Comparison of ENCODE assay signal across 8 cellular contexts in genomic region chr2:159249955-159250723, GRCh38. TPM values are rescaled to one million over a fixed set of nuclear protein-coding genes. Genes with fewer than 3 reads are reported as not detected.
A peak's percentile ranks its signal among the peaks of the same experiment; 100 is the strongest.
DNase-seq lines count a peak whose midpoint lies in the region; ATAC-seq lines count a peak whose summit lies in the region.

No MANE protein-coding gene starts in this region.

- H3K4me3 Mint-ChIP-seq in activated naive CD8-positive, alpha-beta T cell treated with anti-CD3 and anti-CD28 coated beads for 36 hours: no peak overlapping the region

- H3K9ac ChIP-seq in GM23248: peak overlapping the region; percentile 52

- in situ Hi-C loops in GM23248 (cut with MboI): no loop called here

- peaks cover 22% of the 10 kb centered on the region for H3K36me3 Mint-ChIP-seq in activated naive CD8-positive, alpha-beta T cell treated with anti-CD3 and anti-CD28 coated beads for 36 hours

- peak overlapping the region; percentile 69 for H3K27ac ChIP-seq in GM23248

- no peaks in the 10 kb centered on the region for H4K20me1 ChIP-seq in GM23248 (ENCODE audit: insufficient read depth)

- H3K4me1 Mint-ChIP-seq in activated naive CD8-positive, alpha-beta T cell treated with anti-CD3 and anti-CD28 coated beads for 36 hours: peaks cover 4% of the 10 kb centered on the region

- H2AFZ ChIP-seq in GM23248: peak overlapping the region; percentile 54

- peak overlapping the region; percentile 34 for H3K4me2 ChIP-seq in GM23248 (ENCODE audit: unreplicated experiment)

- ATAC-seq in HG03175 (IDR thresholded peaks at IDR 0.05; ENCODE audit: unreplicated experiment) (no peak), HG02623 (IDR thresholded peaks at IDR 0.05; ENCODE audit: unreplicated experiment) (no peak)

- no peaks in the 10 kb centered on the region for H3K79me2 ChIP-seq in GM23248 (ENCODE audit: insufficient read depth)

- H3K9me3 ChIP-seq in GM23248 (ENCODE audit: low read depth): no peaks in the 10 kb centered on the region

- peaks cover 8% of the 10 kb centered on the region; the same call in 1 of the 2 replicates for H3K36me3 ChIP-seq in GM23248 (ENCODE audit: low read depth)

- H3K4me3 ChIP-seq in GM23248: peak overlapping the region; percentile 10; the same call in 1 of the 2 replicates

- DNase-seq in DMS153 (lab: John Stamatoyannopoulos, UW) (peak; percentile 86), GM23248 (peak; percentile 93), NCI-H2196 treated with DMSO at 0.1 percent for 48 hours (lab: John Stamatoyannopoulos, UW; ENCODE audit: unreplicated experiment) (peak; percentile 20), dermis blood vessel endothelial cell (peak; percentile 94), mucosa of gallbladder (ENCODE audit: low spot score) (peak; percentile 77)
- no peak for DNase-seq in activated naive CD8-positive, alpha-beta T cell treated with anti-CD3 and anti-CD28 coated beads for 36 hours

- no peaks in the 10 kb centered on the region for H3K27me3 Mint-ChIP-seq in activated naive CD8-positive, alpha-beta T cell treated with anti-CD3 and anti-CD28 coated beads for 36 hours

- peaks cover 17% of the 10 kb centered on the region; the same call in 1 of the 2 replicates for H3K4me1 ChIP-seq in GM23248 (ENCODE audit: insufficient read depth)

- H3K27ac Mint-ChIP-seq in activated naive CD8-positive, alpha-beta T cell treated with anti-CD3 and anti-CD28 coated beads for 36 hours: no peak overlapping the region

- WGBS in GM23248 (ENCODE audit: low coverage in 1 of 2, low lambda C conversion rate in 2 of 2, missing lambda C conversion rate in 2 of 2), 2 experiments: 12% methylated on average over 8 of the region's 8 CpGs

- H3K9me2 ChIP-seq in GM23248 (ENCODE audit: insufficient read depth): 0 out of 2 replicates have a peak, but pooled peaks cover 6% of the 10 kb centered on the region

- no peaks in the 10 kb centered on the region for H3K27me3 ChIP-seq in GM23248 (replicated peaks; ENCODE audit: insufficient read depth)

- peaks cover 11% of the 10 kb centered on the region; the same call in 1 of the 2 replicates for H3F3A ChIP-seq in GM23248 (ENCODE audit: insufficient read depth)

- peaks cover 3% of the 10 kb centered on the region for H3K9me3 Mint-ChIP-seq in activated naive CD8-positive, alpha-beta T cell treated with anti-CD3 and anti-CD28 coated beads for 36 hours

RNA-seq across cellular contexts. Expression of gene WDSUB1, which starts 36.4 kb away (rescaled TPM):
- 4.2 and 6.7 TPM in 2 replicates for total RNA-seq in GM23248 (2014; rRNA removed; shearing (Covaris generic))
- polyA plus RNA-seq in GM23248 (2016; fragmentation: Nextera tagmentation; extraction: Ambion mirVana): 8.4 and 9.3 TPM in 2 replicates
- total RNA-seq in dermis blood vessel endothelial cell (4.4 and 5.3 TPM in 2 replicates), mucosa of gallbladder (14.3 TPM)
- 1 to 10 TPM; 5.7 to 6.8 TPM for total RNA-seq in activated naive CD8-positive, alpha-beta T cell treated with anti-CD3 and anti-CD28 coated beads for 36 hours
